ENCODE assay signal across 18 cellular contexts in the genomic region with DNA sequence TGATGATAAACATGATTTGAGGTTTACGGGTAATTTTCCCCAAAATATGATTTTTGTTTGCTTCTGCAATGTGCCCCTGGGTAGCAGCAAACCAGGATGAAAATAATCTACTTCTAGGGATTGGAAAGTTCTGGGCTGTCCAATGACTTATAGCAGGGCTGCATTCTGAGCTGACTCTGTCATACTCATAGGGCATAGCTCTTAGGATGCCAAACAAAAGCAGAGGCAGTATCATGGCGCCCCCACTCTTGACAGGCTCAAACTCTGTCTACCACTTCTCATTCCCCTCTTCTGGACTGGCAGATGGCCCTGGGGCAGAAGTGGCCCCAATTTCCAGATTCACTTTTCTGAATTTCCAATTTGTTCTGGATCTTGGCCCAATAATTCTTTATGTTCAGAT.
"Had no signal": no experiment of that assay in that cellular context is flagged by ENCODE, and none has a peak within 500 bp of the region (broad histone marks: within the 10 kb centered on the region; RNA-seq: fewer than 3 reads in every experiment).

No MANE protein-coding gene starts in this region.

- H3K27ac ChIP-seq: brain microvascular endothelial cell, gastroesophageal sphincter, tibial nerve, vagina, WERI-Rb-1 had no signal

- FAIRE-seq: islet of Langerhans had no signal

- H3K9me3 Mint-ChIP-seq: activated CD4-positive, alpha-beta memory T cell treated with anti-CD3 and anti-CD28 coated beads, Interleukin-2, amount 10 ng/mL, durations not matched to agents 7 days and 5 days; activated T-cell treated with anti-CD3 and anti-CD28 coated beads, Interleukin-2, amount 50 U/mL, for 72 hours; central memory CD8-positive, alpha-beta T cell; dendritic cell treated with granulocyte-macrophage colony-stimulating factor and Interleukin-4, amounts not matched to agents 40 ng/mL and 50 ng/mL, for 4 days; mesothelial cell of epicardium had no signal

- H3K4me3 Mint-ChIP-seq: activated CD4-positive, alpha-beta memory T cell treated with anti-CD3 and anti-CD28 coated beads, Interleukin-2, amount 10 ng/mL, durations not matched to agents 7 days and 5 days; activated naive CD8-positive, alpha-beta T cell treated with anti-CD3 and anti-CD28 coated beads, Interleukin-2, amount 10 ng/mL, durations not matched to agents 7 days and 5 days; activated T-cell treated with anti-CD3 and anti-CD28 coated beads, Interleukin-2, amount 50 U/mL, for 72 hours; central memory CD8-positive, alpha-beta T cell; dendritic cell treated with granulocyte-macrophage colony-stimulating factor and Interleukin-4, amounts not matched to agents 40 ng/mL and 50 ng/mL, for 4 days; mesothelial cell of epicardium had no signal

- DNase-seq: activated CD4-positive, alpha-beta memory T cell treated with anti-CD3 and anti-CD28 coated beads, Interleukin-2, amount 10 ng/mL, durations not matched to agents 7 days and 5 days; activated gamma-delta T cell treated with Interleukin-2 at 50 U/mL for 16 hours; activated naive CD8-positive, alpha-beta T cell treated with anti-CD3 and anti-CD28 coated beads, Interleukin-2, amount 10 ng/mL, durations not matched to agents 7 days and 5 days; activated T-cell treated with anti-CD3 and anti-CD28 coated beads, Interleukin-2, amount 50 U/mL, for 72 hours; brain microvascular endothelial cell; effector memory CD4-positive, alpha-beta T cell; stimulated activated CD4-positive, alpha-beta T cell treated with anti-CD3 and anti-CD28 coated beads, Interleukin-2, amount 100 ng/mL, for 48 hours; stimulated activated naive CD4-positive, alpha-beta T cell; T-helper 9 cell; WERI-Rb-1 had no signal

- H3K27me3 Mint-ChIP-seq: activated CD4-positive, alpha-beta memory T cell treated with anti-CD3 and anti-CD28 coated beads, Interleukin-2, amount 10 ng/mL, durations not matched to agents 7 days and 5 days; activated naive CD8-positive, alpha-beta T cell treated with anti-CD3 and anti-CD28 coated beads, Interleukin-2, amount 10 ng/mL, durations not matched to agents 7 days and 5 days; central memory CD8-positive, alpha-beta T cell; dendritic cell treated with granulocyte-macrophage colony-stimulating factor and Interleukin-4, amounts not matched to agents 40 ng/mL and 50 ng/mL, for 4 days had no signal

- H3K4me3 ChIP-seq: gastroesophageal sphincter, lung, tibial nerve, vagina had no signal

- H3K9me3 ChIP-seq: gastroesophageal sphincter, tibial nerve, vagina had no signal

- H3K27me3 ChIP-seq: brain microvascular endothelial cell, gastroesophageal sphincter, tibial nerve, vagina had no signal

- H3K36me3 ChIP-seq: brain microvascular endothelial cell had no signal

- H3K27ac Mint-ChIP-seq: activated CD4-positive, alpha-beta memory T cell treated with anti-CD3 and anti-CD28 coated beads, Interleukin-2, amount 10 ng/mL, durations not matched to agents 7 days and 5 days; activated naive CD8-positive, alpha-beta T cell treated with anti-CD3 and anti-CD28 coated beads, Interleukin-2, amount 10 ng/mL, durations not matched to agents 7 days and 5 days; dendritic cell treated with granulocyte-macrophage colony-stimulating factor and Interleukin-4, amounts not matched to agents 40 ng/mL and 50 ng/mL, for 4 days had no signal

- H3K4me1 ChIP-seq: gastroesophageal sphincter, tibial nerve, vagina had no signal

- ATAC-seq: gastroesophageal sphincter had no signal
